ENCODE assay signal across 25 cellular contexts in the genomic region with DNA sequence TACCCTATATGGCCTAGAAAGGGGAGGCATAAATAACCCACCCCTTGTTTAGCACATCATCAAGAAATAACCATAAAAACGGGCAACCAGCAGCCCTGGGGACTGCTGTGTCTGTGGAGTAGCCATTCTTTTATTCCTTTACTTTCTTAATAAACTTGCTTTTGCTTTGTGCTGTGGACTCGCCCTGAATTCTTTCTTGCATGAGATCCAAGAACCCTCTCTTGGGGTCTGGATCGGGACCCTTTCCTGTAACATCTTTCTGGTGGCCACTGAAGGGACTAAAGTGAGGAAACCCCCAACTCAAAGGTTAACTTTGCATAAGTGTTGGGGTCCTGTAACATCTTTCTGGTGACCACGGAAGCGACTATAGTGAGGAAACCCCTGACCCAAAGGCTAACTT. TPM values are rescaled to one million over a fixed set of nuclear protein-coding genes. Genes with fewer than 3 reads are reported as not detected.
DNase-seq lines count a peak whose midpoint lies in the region; ATAC-seq and TF ChIP-seq lines count a peak whose summit lies in the region.
"Had no signal": no experiment of that assay in that cellular context is flagged by ENCODE, and none has a peak within 500 bp of the region (broad histone marks: within the 10 kb centered on the region; RNA-seq: fewer than 3 reads in every experiment).

No MANE protein-coding gene starts in this region.

- H3K36me3 Mint-ChIP-seq in activated T-cell treated with anti-CD3 and anti-CD28 coated beads, Interleukin-2, amount 50 U/mL, for 24 hours (ENCODE audit: low read depth) = no peaks in the 10 kb centered on the region
- H3K36me3 Mint-ChIP-seq: CD14-positive monocyte; CD8-positive, alpha-beta memory T cell had no signal

- intact Hi-C loops in Right ventricle myocardium inferior (cut with DNase I) = no loop called here

- peak overlapping the region; percentile 82 to 86 for H3K27ac ChIP-seq in right atrium auricular region
- H3K27ac ChIP-seq in HL-60 (replicated peaks) = peak overlapping the region; percentile 23
- H3K27ac ChIP-seq: A549; BLaER1 treated with 17β-estradiol and CSF1 and Interleukin-3, amounts not matched to agents 10 nM and 100 nM had no signal

- peak; percentile 26 for DNase-seq in activated CD8-positive, alpha-beta memory T cell treated with anti-CD3 and anti-CD28 coated beads, Interleukin-2, amount 50 U/mL, for 48 hours
- DNase-seq in activated CD8-positive, alpha-beta memory T cell treated with anti-CD3 and anti-CD28 coated beads, Interleukin-2, amount 50 U/mL, for 4 hours = no peak
- DNase-seq in right atrium auricular region (ENCODE audit: low spot score) (peak; percentile 50), Right ventricle myocardium inferior (ENCODE audit: missing footprints) (no peak), HL-60 (ENCODE audit: low read depth in 1 of 2, low spot score in 1 of 2) (no peak), GM10266 (ENCODE audit: extremely low spot score) (no peak)
- peak; percentile 6 for DNase-seq in stimulated activated CD8-positive, alpha-beta memory T cell treated with anti-CD3 and anti-CD28 coated beads, Interleukin-4, amount 100 ng/mL, for 48 hours
- DNase-seq in activated T-cell treated with anti-CD3 and anti-CD28 coated beads, Interleukin-2, amount 50 U/mL, for 24 hours = no peak
- DNase-seq: 8988T; ACHN; AML-193; BE2C; CD4-positive, alpha-beta T cell; CD8-positive, alpha-beta memory T cell; DMS 273 treated with DMSO at 0.1 percent for 48 hours; DMS79; EL; GDM1; HFFc6 had no signal

- peak overlapping the region in 1 of 2 donors; percentile 18 for H3K4me3 ChIP-seq in right atrium auricular region
- H3K4me3 ChIP-seq in HL-60 (replicated peaks; ENCODE audit: insufficient read depth, low read length) = no peak overlapping the region
- H3K4me3 ChIP-seq: A549; BLaER1 treated with 17β-estradiol and CSF1 and Interleukin-3, amounts not matched to agents 10 nM and 100 nM; GM23338; HAP-1 had no signal

- no peak overlapping the region for H3K27ac Mint-ChIP-seq in activated T-cell treated with anti-CD3 and anti-CD28 coated beads, Interleukin-2, amount 50 U/mL, for 24 hours
- H3K27ac Mint-ChIP-seq: CD4-positive, alpha-beta T cell; GM23338; HFFc6 had no signal

- H3K9me3 Mint-ChIP-seq in activated T-cell treated with anti-CD3 and anti-CD28 coated beads, Interleukin-2, amount 50 U/mL, for 24 hours = no peaks in the 10 kb centered on the region
- H3K9me3 Mint-ChIP-seq: CD4-positive, alpha-beta T cell; CD8-positive, alpha-beta memory T cell; HFFc6 had no signal

- H3K9me3 ChIP-seq in right atrium auricular region = no peaks in the 10 kb centered on the region
- H3K9me3 ChIP-seq: A549; BE2C; BLaER1 treated with 17β-estradiol and CSF1 and Interleukin-3, amounts not matched to agents 10 nM and 100 nM; HAP-1 had no signal

- no peaks in the 10 kb centered on the region for H3K36me3 ChIP-seq in right atrium auricular region
- H3K36me3 ChIP-seq: BE2C; BLaER1 treated with 17β-estradiol and CSF1 and Interleukin-3, amounts not matched to agents 10 nM and 100 nM; HAP-1 had no signal

- no peak for TF ChIP-seq CTCF in right atrium auricular region (IDR thresholded peaks at IDR 0.05)
- no peak for TF ChIP-seq CTCF in HL-60 (IDR thresholded peaks at IDR 0.05; ENCODE audit: insufficient read depth, low read length)
- TF ChIP-seq CTCF in GM10266 (IDR thresholded peaks at IDR 0.05; ENCODE audit: control insufficient read depth, insufficient read depth, low read depth, missing control alignments) = no peak

- ATAC-seq in Right ventricle myocardium inferior = no peak
- ATAC-seq: A549, GM23338 had no signal

- H3K4me1 Mint-ChIP-seq in activated T-cell treated with anti-CD3 and anti-CD28 coated beads, Interleukin-2, amount 50 U/mL, for 24 hours (ENCODE audit: low read depth) = no peaks in the 10 kb centered on the region
- H3K4me1 Mint-ChIP-seq: CD8-positive, alpha-beta memory T cell; GM23338 had no signal

- no peaks in the 10 kb centered on the region for H3K4me1 ChIP-seq in right atrium auricular region
- H3K4me1 ChIP-seq: A549; BE2C; BLaER1 treated with 17β-estradiol and CSF1 and Interleukin-3, amounts not matched to agents 10 nM and 100 nM had no signal

- H3K4me3 Mint-ChIP-seq in activated T-cell treated with anti-CD3 and anti-CD28 coated beads, Interleukin-2, amount 50 U/mL, for 24 hours = no peak overlapping the region
- H3K4me3 Mint-ChIP-seq: CD14-positive monocyte; CD4-positive, alpha-beta T cell; CD8-positive, alpha-beta memory T cell; GM23338; HFFc6 had no signal

- peaks cover 4% of the 10 kb centered on the region for H3K27me3 Mint-ChIP-seq in activated T-cell treated with anti-CD3 and anti-CD28 coated beads, Interleukin-2, amount 50 U/mL, for 24 hours

- H3K27me3 ChIP-seq in right atrium auricular region (no peaks in the 10 kb centered on the region), HL-60 (ENCODE audit: insufficient read depth, poor library complexity, severe bottlenecking) (no peaks in the 10 kb centered on the region)
- H3K27me3 ChIP-seq: BE2C; BLaER1 treated with 17β-estradiol and CSF1 and Interleukin-3, amounts not matched to agents 10 nM and 100 nM had no signal

RNA-seq across cellular contexts. Expression of gene HHATL, which starts 15.7 kb away (rescaled TPM):
- 100 to 1,000 TPM; 444 to 908 TPM for total RNA-seq in right atrium auricular region
- total RNA-seq in Right ventricle myocardium inferior = 440 TPM
- total RNA-seq: CD4-positive, alpha-beta T cell; CD8-positive, alpha-beta memory T cell; GM23338; H4; HFFc6 had no signal

RNA-seq across cellular contexts. Expression of gene KLHL40, which starts 33.0 kb away (rescaled TPM):
- total RNA-seq in right atrium auricular region = under 1 TPM; 0.15 to 0.63 TPM
- not detected for total RNA-seq in Right ventricle myocardium inferior
- total RNA-seq: CD4-positive, alpha-beta T cell; CD8-positive, alpha-beta memory T cell; GM23338; H4; HFFc6 had no signal

RNA-seq across cellular contexts. Expression of gene CCDC13, which starts 54.7 kb away (rescaled TPM):
- total RNA-seq in right atrium auricular region (under 1 TPM in 1 of 2 donors, not detected in 1; 0.35 TPM), Right ventricle myocardium inferior (0.41 TPM)
- total RNA-seq: H4 had no signal

Comparison
In these comparisons a context has a peak if more than half of its experiments do, and no peak if none do; other contexts are left out.
1. DNase-seq: peak in activated CD8-positive, alpha-beta memory T cell treated with anti-CD3 and anti-CD28 coated beads, Interleukin-2, amount 50 U/mL, for 48 hours (single experiment), right atrium auricular region (single experiment) and stimulated activated CD8-positive, alpha-beta memory T cell treated with anti-CD3 and anti-CD28 coated beads, Interleukin-4, amount 100 ng/mL, for 48 hours (single experiment); none in activated CD8-positive, alpha-beta memory T cell treated with anti-CD3 and anti-CD28 coated beads, Interleukin-2, amount 50 U/mL, for 4 hours (single experiment), Right ventricle myocardium inferior (single experiment), HL-60 (0 of 2), activated T-cell treated with anti-CD3 and anti-CD28 coated beads, Interleukin-2, amount 50 U/mL, for 24 hours (single experiment) and GM10266 (single experiment).